In the genomic region with DNA sequence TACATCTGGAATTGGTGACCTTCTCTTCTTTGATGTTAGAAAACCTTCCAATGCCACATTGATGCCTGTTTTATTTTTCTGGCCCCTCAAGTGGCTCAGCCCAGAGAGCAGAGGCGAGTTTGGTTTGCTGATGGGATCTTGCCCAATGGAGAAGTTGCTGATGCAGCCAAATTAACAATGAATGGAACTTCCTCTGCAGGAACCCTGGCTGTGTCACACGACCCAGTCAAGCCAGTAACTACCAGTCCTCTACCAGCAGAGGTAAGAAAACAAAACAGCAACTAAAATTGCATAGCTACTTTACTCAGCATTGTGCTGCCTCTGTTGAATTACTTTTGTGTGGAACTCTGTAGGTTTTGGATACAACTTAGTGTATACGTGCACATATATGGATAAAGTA, we compare ENCODE assay signal across 15 cellular contexts.
DNase-seq lines count a peak whose midpoint lies in the region; ATAC-seq, FAIRE-seq and TF ChIP-seq lines count a peak whose summit lies in the region.
"Had no signal": no experiment of that assay in that cellular context is flagged by ENCODE, and none has a peak within 500 bp of the region (broad histone marks: within the 10 kb centered on the region; RNA-seq: fewer than 3 reads in every experiment).

No MANE protein-coding gene starts in this region.

- in situ Hi-C loops in K562 (cut with MboI) = no loop called here

- no peaks in the 10 kb centered on the region for H3K79me2 ChIP-seq in K562 (ENCODE audit: control insufficient read depth, insufficient read depth, low read length)
- no peaks in the 10 kb centered on the region for H3K79me2 ChIP-seq in PC-9 (ENCODE audit: low read depth)

- no peak overlapping the region for H3K27ac ChIP-seq in A549
- H3K27ac ChIP-seq in K562 (ENCODE audit: extremely low read depth, low read depth, low read length) = no peak overlapping the region
- H3K27ac ChIP-seq in PC-9 = no peak overlapping the region
- H3K27ac ChIP-seq: body of pancreas, SK-N-MC had no signal

- TF ChIP-seq CTCF in A549 (IDR thresholded peaks at IDR 0.05) (no peak), K562 (IDR thresholded peaks at IDR 0.05 in 2 of 3, conservative IDR thresholded peaks at IDR 0.05 in 1 of 3; ENCODE audit: insufficient read depth in 2 of 3, low read depth in 1 of 3, low read length in 3 of 3) (no peak), PC-9 (conservative IDR thresholded peaks at IDR 0.05) (no peak)

- DNase-seq in A549 (ENCODE audit: low read depth in 1 of 2, low spot score in 1 of 2) (no peak), HT1080 (ENCODE audit: low read depth) (peak; percentile 11), K562 (ENCODE audit: extremely low read depth in 1 of 4, low spot score in 3 of 4) (no peak), iPS-NIHi7 (ENCODE audit: extremely low spot score) (peak; percentile 49), NCI-H526 (lab: John Stamatoyannopoulos, UW) (no peak), PC-9 (no peak), GF-D8 (lab: John Stamatoyannopoulos, UW) (no peak)
- DNase-seq: activated CD4-positive, alpha-beta T cell treated with anti-CD3 and anti-CD28 coated beads, Interleukin-2, amount 10 ng/mL, durations not matched to agents 24 days and 14 days; naive thymus-derived CD8-positive, alpha-beta T cell; NCI-H526 treated with DMSO at 0.1 percent for 48 hours had no signal

- CTCF ChIA-PET in A549 (lab: Yijun Ruan, JAX) = no interaction called here
- CTCF ChIA-PET in K562 (lab: Yijun Ruan, JAX; ENCODE audit: low intra/inter-chr PET ratio) = no interaction called here
- CTCF ChIA-PET in PC-9 (lab: Charles Lee) = no interaction called here

- TF ChIP-seq POLR2A in A549 (IDR thresholded peaks at IDR 0.05; ENCODE audit: low read length) (no peak), K562 (conservative IDR thresholded peaks at IDR 0.05) (no peak)

- intact Hi-C loops in K562 (cut with micrococcal nuclease) (no loop called here), PC-9 (cut with micrococcal nuclease; ENCODE audit: unreplicated experiment) (no loop called here)

- H2AFZ ChIP-seq in K562 (ENCODE audit: low read depth, low read length) (no peak overlapping the region), PC-9 (no peak overlapping the region)

- BruUV-seq in K562 (replicated peaks; lab: Mats Ljungman, UMichigan) = no TSS peak
- no TSS peak for BruUV-seq in PC-9 (replicated peaks; lab: Mats Ljungman, UMichigan)

- no peak overlapping the region for H3K9ac ChIP-seq in K562 (ENCODE audit: insufficient read depth in 1 of 2, low read depth in 2 of 2, low read length in 2 of 2)

- H3K9me3 ChIP-seq in A549 (no peaks in the 10 kb centered on the region), K562 (replicated peaks; ENCODE audit: control insufficient read depth, insufficient read depth, low read depth, low read length) (no peaks in the 10 kb centered on the region), PC-9 (ENCODE audit: insufficient read depth, low read depth) (no peaks in the 10 kb centered on the region)
- H3K9me3 ChIP-seq: body of pancreas had no signal

- H3K4me2 ChIP-seq in A549 (no peak overlapping the region), K562 (ENCODE audit: insufficient read depth, low read length) (no peak overlapping the region), PC-9 (no peak overlapping the region)
- H3K4me2 ChIP-seq: smooth muscle cell had no signal

- POLR2A ChIA-PET in A549 (lab: Yijun Ruan, JAX) (no interaction called here), K562 (lab: Yijun Ruan, JAX) (interaction anchor here (0.5 to 1.3 kb wide), 2 partner anchors 9 to 25 kb away, joined by 3 to 4 read pairs; no protein-coding TSS in a partner anchor), PC-9 (lab: Charles Lee; ENCODE audit: unreplicated experiment) (no interaction called here)

- H3F3A ChIP-seq in PC-9 (ENCODE audit: insufficient read depth, low read depth) = no peaks in the 10 kb centered on the region

- H3K27me3 ChIP-seq in K562 (ENCODE audit: control insufficient read depth in 2 of 2, insufficient read depth in 2 of 2, low read length in 2 of 2) (no peaks in the 10 kb centered on the region), PC-9 (ENCODE audit: insufficient read depth, low read depth) (no peaks in the 10 kb centered on the region)
- H3K27me3 ChIP-seq: body of pancreas had no signal

- H3K4me3 ChIP-seq in A549 (no peak overlapping the region), K562 (no peak overlapping the region), PC-9 (no peak overlapping the region)
- H3K4me3 ChIP-seq: body of pancreas, SK-N-MC, smooth muscle cell had no signal

- FAIRE-seq in A549 (lab: Jason Lieb, UNC) (no peak), K562 (lab: Jason Lieb, UNC) (no peak)
- FAIRE-seq: endometrium had no signal

- no peak for TF ChIP-seq EP300 in A549 (IDR thresholded peaks at IDR 0.05)
- TF ChIP-seq EP300 in K562 (IDR thresholded peaks at IDR 0.05; ENCODE audit: low read length) = no peak

- TF ChIP-seq RAD21 in A549 (conservative IDR thresholded peaks at IDR 0.05 in 1 of 2, IDR thresholded peaks at IDR 0.05 in 1 of 2) = no peak
- no peak for TF ChIP-seq RAD21 in K562 (CRISPR knock-in tag; conservative IDR thresholded peaks at IDR 0.05 in 1 of 2, IDR thresholded peaks at IDR 0.05 in 1 of 2)

- ATAC-seq in A549 (no peak), K562 (no peak), HG02870 (IDR thresholded peaks at IDR 0.05; ENCODE audit: unreplicated experiment) (no peak)
- ATAC-seq: body of pancreas; naive thymus-derived CD8-positive, alpha-beta T cell had no signal

- WGBS in A549 (ENCODE audit: missing lambda C conversion rate) = 74% methylated on average over 3 of the region's 3 CpGs
- 43% methylated on average over 3 of the region's 3 CpGs for WGBS in K562 (ENCODE audit: insufficient coverage, low coverage, missing lambda C conversion rate)

- H3K9me1 ChIP-seq in K562 (ENCODE audit: control insufficient read depth, insufficient read depth, low read length) = no peaks in the 10 kb centered on the region

- H4K20me1 ChIP-seq in K562 (replicated peaks; ENCODE audit: control insufficient read depth, insufficient read depth, low read length) (no peaks in the 10 kb centered on the region), PC-9 (ENCODE audit: insufficient read depth) (no peaks in the 10 kb centered on the region)

- no peaks in the 10 kb centered on the region for H3K9me2 ChIP-seq in PC-9 (ENCODE audit: insufficient read depth)

- H3K4me1 ChIP-seq in A549 = no peaks in the 10 kb centered on the region
- no peaks in the 10 kb centered on the region for H3K4me1 ChIP-seq in K562 (replicated peaks in 1 of 2; ENCODE audit: control insufficient read depth in 2 of 2, insufficient read depth in 2 of 2, low read length in 2 of 2)
- H3K4me1 ChIP-seq in PC-9 (replicated peaks; ENCODE audit: insufficient read depth) = no peaks in the 10 kb centered on the region

- H3K36me3 ChIP-seq in K562 (ENCODE audit: control insufficient read depth, insufficient read depth, low read length) = no peaks in the 10 kb centered on the region
- H3K36me3 ChIP-seq in PC-9 (ENCODE audit: low read depth) = no peaks in the 10 kb centered on the region

TF ChIP-seq in A549, 52 proteins besides CTCF, POLR2A, EP300 and RAD21:
- TF ChIP-seq MAFK (IDR thresholded peaks at IDR 0.05; ENCODE audit: partially characterized antibody) (peak; percentile 65), HOXB13 (CRISPR knock-in tag; IDR thresholded peaks at IDR 0.05; ENCODE audit: low read depth) (no peak)

TF ChIP-seq in K562, 482 proteins besides CTCF, POLR2A, EP300 and RAD21 (continues in another document):
- TF ChIP-seq NONO (IDR thresholded peaks at IDR 0.05; ENCODE audit: low read depth in 2 of 2, low read length in 1 of 2) (no peak), ZNF316 (IDR thresholded peaks at IDR 0.05) (peak; percentile 87), MAFF (IDR thresholded peaks at IDR 0.05; ENCODE audit: low read length) (peak; percentile 73; the same call in 1 of the 2 replicates), ZNF699 (CRISPR knock-in tag; IDR thresholded peaks at IDR 0.05; ENCODE audit: insufficient replicate concordance) (no peak), TCF7L2 (IDR thresholded peaks at IDR 0.05; ENCODE audit: low read depth, low read length) (no peak), MAFG (tag; conservative IDR thresholded peaks at IDR 0.05) (peak; percentile 73), BACH1 (tag; IDR thresholded peaks at IDR 0.05) (no peak)
- TF ChIP-seq, protein P1, sequence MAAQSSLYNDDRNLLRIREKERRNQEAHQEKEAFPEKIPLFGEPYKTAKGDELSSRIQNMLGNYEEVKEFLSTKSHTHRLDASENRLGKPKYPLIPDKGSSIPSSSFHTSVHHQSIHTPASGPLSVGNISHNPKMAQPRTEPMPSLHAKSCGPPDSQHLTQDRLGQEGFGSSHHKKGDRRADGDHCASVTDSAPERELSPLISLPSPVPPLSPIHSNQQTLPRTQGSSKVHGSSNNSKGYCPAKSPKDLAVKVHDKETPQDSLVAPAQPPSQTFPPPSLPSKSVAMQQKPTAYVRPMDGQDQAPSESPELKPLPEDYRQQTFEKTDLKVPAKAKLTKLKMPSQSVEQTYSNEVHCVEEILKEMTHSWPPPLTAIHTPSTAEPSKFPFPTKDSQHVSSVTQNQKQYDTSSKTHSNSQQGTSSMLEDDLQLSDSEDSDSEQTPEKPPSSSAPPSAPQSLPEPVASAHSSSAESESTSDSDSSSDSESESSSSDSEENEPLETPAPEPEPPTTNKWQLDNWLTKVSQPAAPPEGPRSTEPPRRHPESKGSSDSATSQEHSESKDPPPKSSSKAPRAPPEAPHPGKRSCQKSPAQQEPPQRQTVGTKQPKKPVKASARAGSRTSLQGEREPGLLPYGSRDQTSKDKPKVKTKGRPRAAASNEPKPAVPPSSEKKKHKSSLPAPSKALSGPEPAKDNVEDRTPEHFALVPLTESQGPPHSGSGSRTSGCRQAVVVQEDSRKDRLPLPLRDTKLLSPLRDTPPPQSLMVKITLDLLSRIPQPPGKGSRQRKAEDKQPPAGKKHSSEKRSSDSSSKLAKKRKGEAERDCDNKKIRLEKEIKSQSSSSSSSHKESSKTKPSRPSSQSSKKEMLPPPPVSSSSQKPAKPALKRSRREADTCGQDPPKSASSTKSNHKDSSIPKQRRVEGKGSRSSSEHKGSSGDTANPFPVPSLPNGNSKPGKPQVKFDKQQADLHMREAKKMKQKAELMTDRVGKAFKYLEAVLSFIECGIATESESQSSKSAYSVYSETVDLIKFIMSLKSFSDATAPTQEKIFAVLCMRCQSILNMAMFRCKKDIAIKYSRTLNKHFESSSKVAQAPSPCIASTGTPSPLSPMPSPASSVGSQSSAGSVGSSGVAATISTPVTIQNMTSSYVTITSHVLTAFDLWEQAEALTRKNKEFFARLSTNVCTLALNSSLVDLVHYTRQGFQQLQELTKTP (IDR thresholded peaks at IDR 0.05; ENCODE audit: low read depth in 1 of 2, partially characterized antibody in 2 of 2) = no peak
- TF ChIP-seq, protein P2, sequence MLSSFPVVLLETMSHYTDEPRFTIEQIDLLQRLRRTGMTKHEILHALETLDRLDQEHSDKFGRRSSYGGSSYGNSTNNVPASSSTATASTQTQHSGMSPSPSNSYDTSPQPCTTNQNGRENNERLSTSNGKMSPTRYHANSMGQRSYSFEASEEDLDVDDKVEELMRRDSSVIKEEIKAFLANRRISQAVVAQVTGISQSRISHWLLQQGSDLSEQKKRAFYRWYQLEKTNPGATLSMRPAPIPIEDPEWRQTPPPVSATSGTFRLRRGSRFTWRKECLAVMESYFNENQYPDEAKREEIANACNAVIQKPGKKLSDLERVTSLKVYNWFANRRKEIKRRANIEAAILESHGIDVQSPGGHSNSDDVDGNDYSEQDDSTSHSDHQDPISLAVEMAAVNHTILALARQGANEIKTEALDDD (IDR thresholded peaks at IDR 0.05) = 0 out of 2 replicates have a peak, but pooled peaks have one; percentile 37

Comparison
In these comparisons a context has a peak if more than half of its experiments do, and no peak if none do; other contexts are left out.
1. DNase-seq: peak in HT1080 (single experiment) and iPS-NIHi7 (single experiment); none in A549 (0 of 2), K562 (0 of 4), NCI-H526 (0 of 2), PC-9 (0 of 2) and GF-D8 (single experiment).